In the genomic region with DNA sequence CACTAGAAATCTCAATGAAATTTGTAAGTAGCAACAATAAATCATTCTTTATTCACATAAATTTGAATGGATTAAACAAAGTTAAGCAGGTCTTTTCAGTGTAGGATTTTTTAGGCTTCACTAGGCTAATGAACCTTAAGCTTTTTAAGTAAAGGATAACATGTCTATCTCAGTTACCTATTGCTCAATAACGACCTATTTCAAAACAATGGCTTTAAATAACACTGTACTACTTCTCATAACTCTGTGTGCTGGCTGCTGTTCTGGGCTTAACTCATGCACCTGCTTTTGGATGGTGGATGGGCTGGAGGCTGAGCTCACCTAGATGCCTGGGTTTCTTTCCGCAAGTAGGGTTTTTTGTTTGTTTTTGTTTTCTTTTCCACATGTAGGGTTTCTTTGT, we compare ENCODE assay signal across 24 cellular contexts.
A peak's percentile ranks its signal among the peaks of the same experiment; 100 is the strongest.
DNase-seq lines count a peak whose midpoint lies in the region; ATAC-seq, FAIRE-seq and TF ChIP-seq lines count a peak whose summit lies in the region.
"Had no signal": no experiment of that assay in that cellular context is flagged by ENCODE, and none has a peak within 500 bp of the region (broad histone marks: within the 10 kb centered on the region; RNA-seq: fewer than 3 reads in every experiment).

No MANE protein-coding gene starts in this region.

- H3K9me3 ChIP-seq in H1 (ENCODE audit: insufficient read depth in 2 of 2, low read depth in 1 of 2, low read length in 1 of 2), result no peaks in the 10 kb centered on the region
- H3K9me3 ChIP-seq: BLaER1 treated with 17β-estradiol and CSF1 and Interleukin-3, amounts not matched to agents 10 nM and 100 nM; MG63 had no signal

- peaks cover 3% of the 10 kb centered on the region for H3K27me3 Mint-ChIP-seq in GM23338 (ENCODE audit: insufficient read depth, low read depth, poor library complexity)

- DNase-seq in GM23338 (ENCODE audit: low spot score) (no peak), NOMO-1 treated with DMSO at 0.1 percent for 48 hours (lab: John Stamatoyannopoulos, UW; ENCODE audit: unreplicated experiment) (peak; percentile 46), H1 (ENCODE audit: low read depth in 1 of 2, low spot score in 2 of 2) (no peak), KG1 (lab: John Stamatoyannopoulos, UW) (no peak), frontal cortex (ENCODE audit: low spot score in 2 of 2) (no peak), DMS 273 (lab: John Stamatoyannopoulos, UW; ENCODE audit: unreplicated experiment) (no peak)
- DNase-seq in activated naive CD4-positive, alpha-beta T cell (lab: John Stamatoyannopoulos, UW), result no peak
- DNase-seq: Calu3; CD8-positive, alpha-beta T cell; DMS53; EL; HFFc6; Karpas-422; MG63; NCI-H187; NCI-H2171 treated with DMSO at 0.1 percent for 48 hours; NCI-H748 treated with DMSO at 0.1 percent for 48 hours; T-helper 1 cell; T-helper 9 cell had no signal

- no peaks in the 10 kb centered on the region for H3K36me3 Mint-ChIP-seq in GM23338 (ENCODE audit: low read depth)
- H3K36me3 Mint-ChIP-seq: CD8-positive, alpha-beta T cell had no signal

- TF ChIP-seq CTCF in GM23338 (conservative IDR thresholded peaks at IDR 0.05; ENCODE audit: low read depth in 2 of 2) (no peak), H1 (IDR thresholded peaks at IDR 0.05; ENCODE audit: control extremely low read depth in 1 of 3, insufficient read depth in 1 of 3, low read depth in 1 of 3, low read length in 3 of 3) (no peak)

- TF ChIP-seq RAD21 in Ishikawa (IDR thresholded peaks at IDR 0.05; ENCODE audit: low read depth) (no peak), H1 (IDR thresholded peaks at IDR 0.05 in 1 of 2, conservative IDR thresholded peaks at IDR 0.05 in 1 of 2; ENCODE audit: low read depth in 2 of 2, low read length in 2 of 2) (no peak)

- H3K9ac ChIP-seq in H1 (replicated peaks in 1 of 4; ENCODE audit: extremely low read depth in 1 of 4, low read depth in 3 of 4, low read length in 3 of 4), result no peak overlapping the region
- H3K9ac ChIP-seq: BLaER1 treated with 17β-estradiol and CSF1 and Interleukin-3, amounts not matched to agents 10 nM and 100 nM had no signal

- CTCF ChIA-PET in H1 (lab: Charles Lee; ENCODE audit: partially characterized antibody), result interaction anchor here (1.2 kb wide), 1 partner anchor 9 kb away, joined by 3 read pairs; no protein-coding TSS in a partner anchor

- H3K27me3 ChIP-seq in GM23338 (ENCODE audit: insufficient read depth), result no peaks in the 10 kb centered on the region
- H3K27me3 ChIP-seq in H1 (replicated peaks in 1 of 4; ENCODE audit: control insufficient read depth in 3 of 4, extremely low read depth in 1 of 4, insufficient read depth in 3 of 4, low read length in 3 of 4), result peaks cover 0 to 1% (median 0%) of the 10 kb centered on the region in 4 experiments; a peak in 1 of 7 replicates
- H3K27me3 ChIP-seq: BLaER1 treated with 17β-estradiol and CSF1 and Interleukin-3, amounts not matched to agents 10 nM and 100 nM; MG63 had no signal

- no peaks in the 10 kb centered on the region for H3K36me3 ChIP-seq in GM23338 (ENCODE audit: insufficient read depth)
- no peaks in the 10 kb centered on the region for H3K36me3 ChIP-seq in H1 (ENCODE audit: control insufficient read depth in 2 of 4, insufficient read depth in 4 of 4, low read length in 3 of 4)
- H3K36me3 ChIP-seq: BLaER1 treated with 17β-estradiol and CSF1 and Interleukin-3, amounts not matched to agents 10 nM and 100 nM; MG63 had no signal

- no peak overlapping the region for H2BK15ac ChIP-seq in H1 (ENCODE audit: low read length)

- ATAC-seq in GM23338, result no peak
- ATAC-seq: CD8-positive, alpha-beta T cell; GM12878 had no signal

- no peaks in the 10 kb centered on the region for H3F3A ChIP-seq in GM23338 (replicated peaks; ENCODE audit: low read depth)

- no peak overlapping the region for H2BK20ac ChIP-seq in H1 (ENCODE audit: low read length)

- no peak overlapping the region for H3K4ac ChIP-seq in H1 (replicated peaks; ENCODE audit: insufficient read length, low read depth, low read length)

- H3K4me1 ChIP-seq in GM23338 (ENCODE audit: insufficient read depth) (no peaks in the 10 kb centered on the region), H1 (replicated peaks in 1 of 4; ENCODE audit: control insufficient read depth in 3 of 4, insufficient read depth in 4 of 4, low read length in 3 of 4) (no peaks in the 10 kb centered on the region)
- H3K4me1 ChIP-seq: BLaER1 treated with 17β-estradiol and CSF1 and Interleukin-3, amounts not matched to agents 10 nM and 100 nM had no signal

- H2AFZ ChIP-seq in GM23338 (0 out of 2 replicates have a peak overlapping the region, but pooled peaks have one; percentile 19), H1 (ENCODE audit: low read length) (no peak overlapping the region)

- H3K14ac ChIP-seq in H1 (ENCODE audit: insufficient read length), result no peak overlapping the region

- no peak overlapping the region for H3K27ac Mint-ChIP-seq in GM23338
- H3K27ac Mint-ChIP-seq: CD8-positive, alpha-beta T cell; HFFc6 had no signal

- H3K79me1 ChIP-seq in H1 (ENCODE audit: low read depth, low read length), result no peaks in the 10 kb centered on the region

- no peak overlapping the region for H3K56ac ChIP-seq in H1 (replicated peaks; ENCODE audit: insufficient read length, low read depth, low read length)

- H3K23me2 ChIP-seq in H1 (ENCODE audit: low read depth, low read length), result no peaks in the 10 kb centered on the region

- H3K27ac ChIP-seq in GM23338 (ENCODE audit: low read depth) (no peak overlapping the region), H1 (ENCODE audit: low read depth, low read length) (no peak overlapping the region)
- H3K27ac ChIP-seq: BLaER1 treated with 17β-estradiol and CSF1 and Interleukin-3, amounts not matched to agents 10 nM and 100 nM; SK-N-MC had no signal

- no peak overlapping the region for H3K23ac ChIP-seq in H1 (ENCODE audit: insufficient read length)

- H3K18ac ChIP-seq in H1 (ENCODE audit: extremely low read depth, low read length), result no peak overlapping the region

- no peak overlapping the region for H2AK5ac ChIP-seq in H1 (ENCODE audit: low read depth, low read length)

- H3K79me2 ChIP-seq in GM23338 (replicated peaks; ENCODE audit: insufficient read depth) (no peaks in the 10 kb centered on the region), H1 (ENCODE audit: control insufficient read depth in 1 of 2, insufficient read depth in 2 of 2, low read length in 2 of 2) (no peaks in the 10 kb centered on the region)

- no peak overlapping the region for H3K4me3 Mint-ChIP-seq in GM23338
- H3K4me3 Mint-ChIP-seq: CD8-positive, alpha-beta T cell; HFFc6 had no signal

- TF ChIP-seq EP300 in Ishikawa (IDR thresholded peaks at IDR 0.05; ENCODE audit: borderline replicate concordance) (no peak), H1 (IDR thresholded peaks at IDR 0.05; ENCODE audit: borderline replicate concordance in 1 of 2, low read depth in 2 of 2, low read length in 2 of 2) (no peak)

- H3K4me1 Mint-ChIP-seq in GM23338, result no peaks in the 10 kb centered on the region

- FAIRE-seq in H1 (lab: Jason Lieb, UNC) (no peak), frontal cortex (lab: Jason Lieb, UNC) (no peak)
- FAIRE-seq: GM12878, H54 had no signal

- H2BK5ac ChIP-seq in H1 (ENCODE audit: low read depth, low read length), result no peak overlapping the region

- no peaks in the 10 kb centered on the region for H3K9me3 Mint-ChIP-seq in GM23338
- H3K9me3 Mint-ChIP-seq: HFFc6 had no signal

- H4K91ac ChIP-seq in H1 (replicated peaks; ENCODE audit: insufficient read length, low read length), result no peak overlapping the region

- no peak overlapping the region for H2BK120ac ChIP-seq in H1 (replicated peaks; ENCODE audit: low read depth, low read length)

- no peak overlapping the region for H4K8ac ChIP-seq in H1 (ENCODE audit: extremely low read depth, insufficient read depth, low read length)

- H4K5ac ChIP-seq in H1 (ENCODE audit: insufficient read length, low read depth, low read length), result no peak overlapping the region

- no peaks in the 10 kb centered on the region for H4K20me1 ChIP-seq in GM23338 (replicated peaks; ENCODE audit: insufficient read depth)
- H4K20me1 ChIP-seq in H1 (replicated peaks in 1 of 2; ENCODE audit: control insufficient read depth in 1 of 2, insufficient read depth in 2 of 2, low read length in 2 of 2), result no peaks in the 10 kb centered on the region
- H4K20me1 ChIP-seq: BLaER1 treated with 17β-estradiol and CSF1 and Interleukin-3, amounts not matched to agents 10 nM and 100 nM had no signal

- 79% methylated on average over 2 of the region's 2 CpGs; no CpG with 5 or more reads in 1 of the 2 experiments for WGBS in H1 (ENCODE audit: extremely low coverage in 1 of 2, insufficient coverage in 1 of 2, insufficient read length in 1 of 2, insufficient replicate concordance in 2 of 2, low coverage in 1 of 2, low lambda C conversion rate in 2 of 2, missing lambda C conversion rate in 1 of 2), 2 experiments

- POLR2A ChIA-PET in H1 (lab: Charles Lee; ENCODE audit: partially characterized antibody), result no interaction called here

- no peak overlapping the region for H2BK12ac ChIP-seq in H1 (ENCODE audit: low read depth, low read length)

- no peak for TF ChIP-seq POLR2A in H1 (IDR thresholded peaks at IDR 0.05; ENCODE audit: control extremely low read depth in 1 of 2, low read depth in 2 of 2, low read length in 2 of 2)

- H3K9me2 ChIP-seq in GM23338 (ENCODE audit: insufficient read depth), result no peaks in the 10 kb centered on the region

- H3K4me2 ChIP-seq in GM23338 (no peak overlapping the region), H1 (ENCODE audit: insufficient read depth in 1 of 2, low read depth in 2 of 2, low read length in 2 of 2) (no peak overlapping the region)
- H3K4me2 ChIP-seq: BLaER1 treated with 17β-estradiol and CSF1 and Interleukin-3, amounts not matched to agents 10 nM and 100 nM had no signal

- H3K4me3 ChIP-seq in GM23338, result no peak overlapping the region
- no peak overlapping the region for H3K4me3 ChIP-seq in H1 (ENCODE audit: extremely low read depth in 1 of 4, insufficient read depth in 2 of 4, low read depth in 3 of 4, low read length in 4 of 4)
- H3K4me3 ChIP-seq: BLaER1 treated with 17β-estradiol and CSF1 and Interleukin-3, amounts not matched to agents 10 nM and 100 nM; GM12878; MG63; SK-N-MC had no signal

TF ChIP-seq in GM23338, 12 proteins besides CTCF, POLR2A, EP300 and RAD21:
- TF ChIP-seq EZH2 (IDR thresholded peaks at IDR 0.05; ENCODE audit: low read depth, unreplicated experiment) (no peak), JUNB (IDR thresholded peaks at IDR 0.05; ENCODE audit: unreplicated experiment) (no peak)

TF ChIP-seq in H1, 55 proteins besides CTCF, POLR2A, EP300 and RAD21:
- no peak for TF ChIP-seq RNF2 (IDR thresholded peaks at IDR 0.05; ENCODE audit: borderline replicate concordance, low read depth, low read length, missing control alignments, poor library complexity, severe bottlenecking)
- TF ChIP-seq CEBPB (IDR thresholded peaks at IDR 0.05; ENCODE audit: low read depth, low read length), result peak; percentile 39; the same call in 1 of the 2 replicates
- TF ChIP-seq ATF3 (IDR thresholded peaks at IDR 0.05; ENCODE audit: insufficient read depth, low read depth, low read length), result no peak
- TF ChIP-seq NRF1 (IDR thresholded peaks at IDR 0.05; ENCODE audit: low read depth, low read length), result no peak
- TF ChIP-seq SRF (IDR thresholded peaks at IDR 0.05; ENCODE audit: low read depth, low read length), result no peak
